In genomic region chr6:166307981-166308768, GRCh38 we compare ENCODE assay signal across 8 cellular contexts. TPM values are rescaled to one million over a fixed set of nuclear protein-coding genes. Genes with fewer than 3 reads are reported as not detected.
A peak's percentile ranks its signal among the peaks of the same experiment; 100 is the strongest.
DNase-seq lines count a peak whose midpoint lies in the region; ATAC-seq and TF ChIP-seq lines count a peak whose summit lies in the region.

PRR18 (minus strand) TSS chr6:166308392; CDS start chr6:166308142, 250 bp downstream.

- intact Hi-C loops in Right ventricle myocardium inferior (cut with DNase I) (no loop called here), head of caudate nucleus (cut with DNase I) (no loop called here), posterior cingulate gyrus (cut with DNase I) (loop anchor here (2.0 kb wide), 3 partner anchors 31 to 93 kb away; partner anchors contain the start of gene MPC1)

- H3K27me3 ChIP-seq in cardiac muscle cell = peaks cover 78% of the 10 kb centered on the region

- TF ChIP-seq CTCF in cardiac muscle cell (IDR thresholded peaks at IDR 0.05; ENCODE audit: low read depth, low read length) (no peak), VCaP (conservative IDR thresholded peaks at IDR 0.05) (no peak)

- no peaks in the 10 kb centered on the region for H3K4me1 ChIP-seq in cardiac muscle cell (ENCODE audit: low read depth)

- DNase-seq in cardiac muscle cell (ENCODE audit: low read depth in 1 of 2, low spot score in 1 of 2) (peak in 1 of 2 donors; percentile 38), Right ventricle myocardium inferior (ENCODE audit: missing footprints) (no peak), head of caudate nucleus (peak; percentile 75 to 95 (median 86)), posterior cingulate gyrus (peak; percentile 68 to 97 (median 78)), Kasumi-1 (lab: John Stamatoyannopoulos, UW) (no peak)
- DNase-seq in NK-92 treated with Interleukin-12 subunit alpha and Interleukin-12 subunit beta, amount 100 ng/mL, for 24 hours (lab: John Stamatoyannopoulos, UW) = no peak

- H3K9me3 ChIP-seq in cardiac muscle cell (ENCODE audit: low read depth) = no peaks in the 10 kb centered on the region

- H3K4me3 ChIP-seq in cardiac muscle cell = peak within 1 kb of the TSS; percentile 40

- ATAC-seq in Right ventricle myocardium inferior (no peak), HG02981 (IDR thresholded peaks at IDR 0.05; ENCODE audit: unreplicated experiment) (peak; percentile 37)

- no peaks in the 10 kb centered on the region for H3K36me3 ChIP-seq in cardiac muscle cell

- H3K27ac ChIP-seq in cardiac muscle cell (no peak within 1 kb of the TSS), VCaP (peak within 1 kb of the TSS; percentile 72)

RNA-seq across cellular contexts. Expression of gene PRR18, which starts in this region (rescaled TPM):
- total RNA-seq in cardiac muscle cell (0.12 and 0.92 TPM in 2 replicates), Right ventricle myocardium inferior (0.11 TPM)
- 0.33 TPM in 1 of 2 replicates, not detected in the other for polyA plus RNA-seq in cardiac muscle cell

Comparison
In these comparisons a context has a peak if more than half of its experiments do, and no peak if none do; other contexts are left out.
1. DNase-seq: peak in head of caudate nucleus (42 of 42) and posterior cingulate gyrus (10 of 10); none in Right ventricle myocardium inferior (single experiment), NK-92 treated with Interleukin-12 subunit alpha and Interleukin-12 subunit beta, amount 100 ng/mL, for 24 hours (single experiment) and Kasumi-1 (0 of 2).